In the genomic region with DNA sequence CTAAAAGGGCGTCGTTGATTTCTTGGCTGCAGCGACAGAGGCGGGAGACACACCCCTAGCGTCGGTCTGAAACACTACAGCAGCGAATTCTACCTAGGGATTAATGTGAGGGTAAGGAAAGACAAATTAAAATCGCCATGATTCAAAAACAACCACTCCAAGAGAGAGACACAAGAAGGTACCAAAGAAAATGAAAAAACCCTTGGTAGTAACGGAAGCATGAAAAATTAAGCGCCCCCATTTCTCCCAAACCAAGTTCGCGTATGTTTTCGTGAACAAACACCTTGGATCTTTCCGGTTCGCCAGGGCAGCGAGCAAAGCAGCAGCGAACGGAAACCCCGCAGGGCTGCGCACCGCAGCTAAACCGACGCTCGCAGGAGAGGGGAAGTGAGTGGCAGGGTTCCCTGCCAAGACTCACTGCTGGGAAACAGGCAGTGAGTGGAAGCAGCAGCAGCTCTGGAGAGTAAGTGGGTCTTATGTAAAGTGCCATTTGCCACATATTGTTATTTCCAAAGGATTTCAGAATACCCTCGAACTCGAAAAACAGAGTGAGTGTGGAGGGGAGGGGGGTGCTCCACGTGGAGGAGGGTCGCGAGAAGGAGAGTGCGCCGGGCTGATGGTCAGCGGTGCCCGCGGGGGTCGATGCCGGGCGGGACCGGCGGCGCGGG, we compare ENCODE assay signal across 8 cellular contexts. TPM values are rescaled to one million over a fixed set of nuclear protein-coding genes. Genes with fewer than 3 reads are reported as not detected.
DNase-seq lines count a peak whose midpoint lies in the region; ATAC-seq and TF ChIP-seq lines count a peak whose summit lies in the region.

No MANE protein-coding gene starts in this region.

- peaks cover 31% of the 10 kb centered on the region for H3K4me1 ChIP-seq in hepatocyte (ENCODE audit: insufficient read depth)
- peaks cover 0 to 54% (median 48%) of the 10 kb centered on the region in 4 donors for H3K4me1 ChIP-seq in sigmoid colon

- TF ChIP-seq EP300 in sigmoid colon (IDR thresholded peaks at IDR 0.05), result no peak

- H3K36me3 Mint-ChIP-seq in T-helper 2 cell treated with Interferon-gamma antibody and Interleukin-4, amounts not matched to agents 5 μg/mL and 100 μg/mL, for 36 hours (ENCODE audit: low read depth), result peaks cover 17% of the 10 kb centered on the region

- peak overlapping the region; percentile 71 for H2AFZ ChIP-seq in hepatocyte

- in situ Hi-C loops in astrocyte of the cerebellum (cut with HindIII; ENCODE audit: low sequenced_read_pairs), result no loop called here

- peak; percentile 66 to 82 for DNase-seq in NCI-H187 (lab: John Stamatoyannopoulos, UW)
- DNase-seq in T-helper 2 cell treated with Interferon-gamma antibody and Interleukin-4, amounts not matched to agents 5 μg/mL and 100 μg/mL, for 36 hours (ENCODE audit: low spot score), result peak; percentile 74
- peak; percentile 66 for DNase-seq in astrocyte of the cerebellum (ENCODE audit: low read depth)
- DNase-seq in hepatocyte (ENCODE audit: low spot score), result peak; percentile 92
- DNase-seq in sigmoid colon, result peak; percentile 87
- DNase-seq in GOT3 (lab: John Stamatoyannopoulos, UW), result no peak

- WGBS in hepatocyte (ENCODE audit: low lambda C conversion rate, missing lambda C conversion rate), result 2% methylated on average over 32 of the region's 41 CpGs
- WGBS in sigmoid colon, 2 donors, result 0 to 1% methylated on average over 41 of the region's 41 CpGs

- no peaks in the 10 kb centered on the region for H3K36me3 ChIP-seq in hepatocyte (replicated peaks; ENCODE audit: insufficient read depth, low read depth)
- no peaks in the 10 kb centered on the region for H3K36me3 ChIP-seq in sigmoid colon

- H3K9me3 Mint-ChIP-seq in T-helper 2 cell treated with Interferon-gamma antibody and Interleukin-4, amounts not matched to agents 5 μg/mL and 100 μg/mL, for 36 hours, result no peaks in the 10 kb centered on the region

- peaks cover 32% of the 10 kb centered on the region for H3K4me1 Mint-ChIP-seq in T-helper 2 cell treated with Interferon-gamma antibody and Interleukin-4, amounts not matched to agents 5 μg/mL and 100 μg/mL, for 36 hours (ENCODE audit: low read depth)

- H3K27ac ChIP-seq in hepatocyte (peak overlapping the region; percentile 98), sigmoid colon (peak overlapping the region; percentile 95 to 99 (median 98))

- H3K27me3 ChIP-seq in hepatocyte, result no peaks in the 10 kb centered on the region
- no peaks in the 10 kb centered on the region for H3K27me3 ChIP-seq in sigmoid colon

- H3K27me3 Mint-ChIP-seq in T-helper 2 cell treated with Interferon-gamma antibody and Interleukin-4, amounts not matched to agents 5 μg/mL and 100 μg/mL, for 36 hours (ENCODE audit: low read depth), result no peaks in the 10 kb centered on the region

- no peak for TF ChIP-seq POLR2A in sigmoid colon (IDR thresholded peaks at IDR 0.05)

- H3K79me2 ChIP-seq in hepatocyte, result peaks cover 61% of the 10 kb centered on the region

- H3K4me3 Mint-ChIP-seq in T-helper 2 cell treated with Interferon-gamma antibody and Interleukin-4, amounts not matched to agents 5 μg/mL and 100 μg/mL, for 36 hours, result peak overlapping the region; percentile 96

- ATAC-seq in GM18499 (IDR thresholded peaks at IDR 0.05; ENCODE audit: insufficient read depth, unreplicated experiment), result peak; percentile 29
- ATAC-seq in HG02943 (IDR thresholded peaks at IDR 0.05; ENCODE audit: low read depth, unreplicated experiment), result peak; percentile 43

- peak overlapping the region; percentile 85 for H3K4me2 ChIP-seq in hepatocyte

- intact Hi-C loops in sigmoid colon (cut with DNase I), result loop anchor here (5.0 to 10.0 kb wide), 2 partner anchors 66 to 193 kb away; a partner anchor contains a TSS

- peaks cover 46% of the 10 kb centered on the region for H4K20me1 ChIP-seq in hepatocyte (ENCODE audit: insufficient read depth, poor library complexity, severe bottlenecking)

- peak; percentile 78 for TF ChIP-seq CTCF in astrocyte of the cerebellum (IDR thresholded peaks at IDR 0.05; ENCODE audit: low read depth, low read length, missing control alignments)
- peak; percentile 64 for TF ChIP-seq CTCF in hepatocyte (IDR thresholded peaks at IDR 0.05; ENCODE audit: poor library complexity)
- peak; percentile 58 to 73 (median 71) for TF ChIP-seq CTCF in sigmoid colon (IDR thresholded peaks at IDR 0.05)

- H3K4me3 ChIP-seq in astrocyte of the cerebellum (ENCODE audit: low read depth, low read length) (peak overlapping the region; percentile 79), hepatocyte (peak overlapping the region; percentile 95), sigmoid colon (peak overlapping the region; percentile 84 to 91 (median 88))

- H3K9me2 ChIP-seq in hepatocyte (replicated peaks; ENCODE audit: insufficient read depth), result no peaks in the 10 kb centered on the region

- peak overlapping the region; percentile 99 for H3K27ac Mint-ChIP-seq in T-helper 2 cell treated with Interferon-gamma antibody and Interleukin-4, amounts not matched to agents 5 μg/mL and 100 μg/mL, for 36 hours

- no peaks in the 10 kb centered on the region for H3K9me3 ChIP-seq in hepatocyte (ENCODE audit: low read depth)
- H3K9me3 ChIP-seq in sigmoid colon, result no peaks in the 10 kb centered on the region

RNA-seq across cellular contexts. Expression of a gene that starts 1.0 kb away (rescaled TPM):
- total RNA-seq in hepatocyte (35.1 and 46.5 TPM in 2 replicates), sigmoid colon (10 to 100 TPM; 28.4 to 38.5 (median 36.6) TPM)
- polyA plus RNA-seq in hepatocyte (3.5 and 5.1 TPM in 2 replicates), sigmoid colon (10 to 100 TPM; 17.4 to 28.8 (median 27.5) TPM)
